Comparison of ENCODE assay signal across 8 cellular contexts in genomic region chr4:141220271-141220654, GRCh38. TPM values are rescaled to one million over a fixed set of nuclear protein-coding genes. Genes with fewer than 3 reads are reported as not detected.
DNase-seq lines count a peak whose midpoint lies in the region; ATAC-seq and TF ChIP-seq lines count a peak whose summit lies in the region.

No MANE protein-coding gene starts in this region.

- H3K4me3 ChIP-seq in CD4-positive, alpha-beta memory T cell (ENCODE audit: low read length in 2 of 2), result peak overlapping the region; percentile 42 to 95
- H3K4me3 ChIP-seq in MG63 (peak overlapping the region; percentile 96), esophagus muscularis mucosa (peak overlapping the region; percentile 88 to 98 (median 94)), osteoblast (ENCODE audit: insufficient read depth, low read length) (peak overlapping the region; percentile 98)

- peaks cover 3% of the 10 kb centered on the region for H4K20me1 ChIP-seq in osteoblast (ENCODE audit: insufficient read depth, low read length)

- intact Hi-C loops in CD4-positive, alpha-beta memory T cell (cut with micrococcal nuclease), result loop anchor here (2.0 to 5.0 kb wide), 4 partner anchors 698 to 1965 kb away; partner anchors contain the start of genes ELMOD2, INPP4B and USP38
- intact Hi-C loops in esophagus muscularis mucosa (cut with DNase I), result loop anchor here (10.0 kb wide), 1 partner anchor 355 kb away; no protein-coding TSS in a partner anchor

- H3K36me3 ChIP-seq in CD4-positive, alpha-beta memory T cell (ENCODE audit: insufficient read depth, low read length), result no peaks in the 10 kb centered on the region
- H3K36me3 ChIP-seq in MG63 (peaks cover 23% of the 10 kb centered on the region), esophagus muscularis mucosa (peaks cover 0 to 14% (median 3%) of the 10 kb centered on the region in 4 donors), osteoblast (ENCODE audit: insufficient read depth, low read length) (peaks cover 22% of the 10 kb centered on the region)

- 94% methylated on average over 7 of the region's 7 CpGs for WGBS in esophagus muscularis mucosa

- H3K4me1 ChIP-seq in CD4-positive, alpha-beta memory T cell (ENCODE audit: insufficient read depth, low read length), result peaks cover 22% of the 10 kb centered on the region
- H3K4me1 ChIP-seq in esophagus muscularis mucosa (peaks cover 13 to 54% (median 39%) of the 10 kb centered on the region in 4 donors), osteoblast (ENCODE audit: insufficient read depth, low read length) (peaks cover 12% of the 10 kb centered on the region)

- no peak for TF ChIP-seq POLR2A in esophagus muscularis mucosa (IDR thresholded peaks at IDR 0.05; ENCODE audit: low read depth)

- H3K27ac ChIP-seq in CD4-positive, alpha-beta memory T cell (ENCODE audit: low read depth, low read length), result peak overlapping the region; percentile 92
- H3K27ac ChIP-seq in esophagus muscularis mucosa (replicated peaks in 1 of 4), result peak overlapping the region; percentile 94 to 99 (median 98)
- H3K27ac ChIP-seq in osteoblast (ENCODE audit: low read depth, low read length), result peak overlapping the region; percentile 96

- no peak for TF ChIP-seq EP300 in esophagus muscularis mucosa (IDR thresholded peaks at IDR 0.05)

- peaks cover 1 to 2% of the 10 kb centered on the region in 2 donors for H3K27me3 Mint-ChIP-seq in CD4-positive, alpha-beta memory T cell

- no peaks in the 10 kb centered on the region for H3K9me3 ChIP-seq in CD4-positive, alpha-beta memory T cell (ENCODE audit: control insufficient read depth in 1 of 2, low read length in 2 of 2)
- H3K9me3 ChIP-seq in MG63, result no peaks in the 10 kb centered on the region
- H3K9me3 ChIP-seq in esophagus muscularis mucosa, result no peaks in the 10 kb centered on the region
- H3K9me3 ChIP-seq in osteoblast (ENCODE audit: low read depth, low read length), result no peaks in the 10 kb centered on the region

- no peaks in the 10 kb centered on the region for H3K27me3 ChIP-seq in CD4-positive, alpha-beta memory T cell (ENCODE audit: insufficient read depth, low read length)
- H3K27me3 ChIP-seq in MG63, result no peaks in the 10 kb centered on the region
- no peaks in the 10 kb centered on the region for H3K27me3 ChIP-seq in esophagus muscularis mucosa
- no peaks in the 10 kb centered on the region for H3K27me3 ChIP-seq in osteoblast (ENCODE audit: insufficient read depth, low read length)

- peak overlapping the region; percentile 92 for H2AFZ ChIP-seq in osteoblast (ENCODE audit: low read length)

- peaks cover 44% of the 10 kb centered on the region for H3K79me2 ChIP-seq in osteoblast (ENCODE audit: insufficient read depth, low read length)

- ATAC-seq in GM21717 (IDR thresholded peaks at IDR 0.05; ENCODE audit: unreplicated experiment), result peak; percentile 15
- ATAC-seq in HG03196 (IDR thresholded peaks at IDR 0.05; ENCODE audit: unreplicated experiment), result no peak

- peaks cover 9 to 26% of the 10 kb centered on the region in 2 donors for H3K36me3 Mint-ChIP-seq in CD4-positive, alpha-beta memory T cell

- H3K4me2 ChIP-seq in osteoblast (ENCODE audit: insufficient read depth, low read length), result peak overlapping the region; percentile 92

- POLR2A ChIA-PET in CD4-positive, alpha-beta memory T cell (lab: Charles Lee; ENCODE audit: partially characterized antibody), result no interaction called here

- no peak for DNase-seq in CD4-positive, alpha-beta memory T cell
- DNase-seq in MG63, result no peak
- DNase-seq in esophagus muscularis mucosa (ENCODE audit: extremely low spot score), result no peak
- no peak for DNase-seq in osteoblast (ENCODE audit: insufficient read length, low spot score, missing footprints)
- DNase-seq in DMS 273 (lab: John Stamatoyannopoulos, UW; ENCODE audit: unreplicated experiment), result no peak
- DNase-seq in D341Med (ENCODE audit: low spot score), result no peak

- peaks cover 25 to 49% (median 33%) of the 10 kb centered on the region in 4 donors for H3K4me1 Mint-ChIP-seq in CD4-positive, alpha-beta memory T cell

- H3K9me3 Mint-ChIP-seq in CD4-positive, alpha-beta memory T cell, result peaks cover 0 to 4% (median 0%) of the 10 kb centered on the region in 8 donors

- peak overlapping the region; percentile 96 to 99 (median 98) for H3K4me3 Mint-ChIP-seq in CD4-positive, alpha-beta memory T cell

- H3K27ac Mint-ChIP-seq in CD4-positive, alpha-beta memory T cell, result peak overlapping the region; percentile 70 to 99 (median 96)

- CTCF ChIA-PET in CD4-positive, alpha-beta memory T cell (lab: Charles Lee; ENCODE audit: partially characterized antibody), result no interaction called here

- TF ChIP-seq CTCF in esophagus muscularis mucosa (IDR thresholded peaks at IDR 0.05) (no peak), osteoblast (IDR thresholded peaks at IDR 0.05; ENCODE audit: extremely low read depth, low read depth, low read length) (no peak)

RNA-seq across cellular contexts. Expression of gene ZNF330, which starts 0.4 kb away (rescaled TPM):
- total RNA-seq in CD4-positive, alpha-beta memory T cell, result 10 to 100 TPM; 39.8 to 45.3 TPM
- 10 to 100 TPM; 23.4 to 34.2 TPM for polyA plus RNA-seq in CD4-positive, alpha-beta memory T cell
- total RNA-seq in MG63 (2014; rRNA removed; shearing (Covaris generic); ENCODE audit: low replicate concordance), result 18.5 and 24.0 TPM in 2 replicates
- 10 to 100 TPM; 27.5 to 42.4 (median 32.8) TPM for total RNA-seq in esophagus muscularis mucosa
- 33.0 and 33.7 TPM in 2 replicates for total RNA-seq in osteoblast
